ENCODE assay signal across 1 cellular context in the genomic region with DNA sequence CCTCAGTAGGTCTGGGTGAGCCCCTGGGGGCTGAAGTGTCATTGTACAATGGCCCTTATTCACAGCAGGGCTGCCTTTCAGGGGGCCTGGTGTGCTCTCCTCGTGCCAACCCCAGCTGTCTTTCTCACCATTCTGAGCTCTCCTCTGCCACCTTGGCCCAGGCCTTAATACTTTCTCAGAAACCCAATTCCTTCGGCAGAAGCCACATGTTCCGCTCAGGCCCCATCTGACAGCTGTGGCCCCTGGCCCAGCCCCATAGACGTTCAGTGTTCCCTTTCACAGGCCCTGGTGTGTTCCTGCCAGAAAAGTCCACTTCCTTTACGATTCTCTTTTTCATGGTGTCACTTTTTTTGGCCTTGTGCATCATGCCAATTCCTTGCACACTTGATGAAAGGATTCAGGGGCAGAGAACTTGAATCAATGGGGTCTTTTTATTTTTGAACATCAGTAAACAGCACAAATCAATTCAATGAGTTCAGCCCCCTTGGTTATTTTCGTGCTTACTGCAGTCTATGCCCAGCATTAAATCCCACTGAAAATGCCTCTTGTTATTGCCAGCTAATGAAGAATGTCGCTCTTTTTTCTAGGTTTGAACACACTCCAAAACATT.
TF ChIP-seq lines count a peak whose summit lies in the region.

No MANE protein-coding gene starts in this region.

TF ChIP-seq in GM23338, 12 proteins besides CTCF, POLR2A, EP300 and RAD21 (continued from another document):
- TF ChIP-seq, protein P1, sequence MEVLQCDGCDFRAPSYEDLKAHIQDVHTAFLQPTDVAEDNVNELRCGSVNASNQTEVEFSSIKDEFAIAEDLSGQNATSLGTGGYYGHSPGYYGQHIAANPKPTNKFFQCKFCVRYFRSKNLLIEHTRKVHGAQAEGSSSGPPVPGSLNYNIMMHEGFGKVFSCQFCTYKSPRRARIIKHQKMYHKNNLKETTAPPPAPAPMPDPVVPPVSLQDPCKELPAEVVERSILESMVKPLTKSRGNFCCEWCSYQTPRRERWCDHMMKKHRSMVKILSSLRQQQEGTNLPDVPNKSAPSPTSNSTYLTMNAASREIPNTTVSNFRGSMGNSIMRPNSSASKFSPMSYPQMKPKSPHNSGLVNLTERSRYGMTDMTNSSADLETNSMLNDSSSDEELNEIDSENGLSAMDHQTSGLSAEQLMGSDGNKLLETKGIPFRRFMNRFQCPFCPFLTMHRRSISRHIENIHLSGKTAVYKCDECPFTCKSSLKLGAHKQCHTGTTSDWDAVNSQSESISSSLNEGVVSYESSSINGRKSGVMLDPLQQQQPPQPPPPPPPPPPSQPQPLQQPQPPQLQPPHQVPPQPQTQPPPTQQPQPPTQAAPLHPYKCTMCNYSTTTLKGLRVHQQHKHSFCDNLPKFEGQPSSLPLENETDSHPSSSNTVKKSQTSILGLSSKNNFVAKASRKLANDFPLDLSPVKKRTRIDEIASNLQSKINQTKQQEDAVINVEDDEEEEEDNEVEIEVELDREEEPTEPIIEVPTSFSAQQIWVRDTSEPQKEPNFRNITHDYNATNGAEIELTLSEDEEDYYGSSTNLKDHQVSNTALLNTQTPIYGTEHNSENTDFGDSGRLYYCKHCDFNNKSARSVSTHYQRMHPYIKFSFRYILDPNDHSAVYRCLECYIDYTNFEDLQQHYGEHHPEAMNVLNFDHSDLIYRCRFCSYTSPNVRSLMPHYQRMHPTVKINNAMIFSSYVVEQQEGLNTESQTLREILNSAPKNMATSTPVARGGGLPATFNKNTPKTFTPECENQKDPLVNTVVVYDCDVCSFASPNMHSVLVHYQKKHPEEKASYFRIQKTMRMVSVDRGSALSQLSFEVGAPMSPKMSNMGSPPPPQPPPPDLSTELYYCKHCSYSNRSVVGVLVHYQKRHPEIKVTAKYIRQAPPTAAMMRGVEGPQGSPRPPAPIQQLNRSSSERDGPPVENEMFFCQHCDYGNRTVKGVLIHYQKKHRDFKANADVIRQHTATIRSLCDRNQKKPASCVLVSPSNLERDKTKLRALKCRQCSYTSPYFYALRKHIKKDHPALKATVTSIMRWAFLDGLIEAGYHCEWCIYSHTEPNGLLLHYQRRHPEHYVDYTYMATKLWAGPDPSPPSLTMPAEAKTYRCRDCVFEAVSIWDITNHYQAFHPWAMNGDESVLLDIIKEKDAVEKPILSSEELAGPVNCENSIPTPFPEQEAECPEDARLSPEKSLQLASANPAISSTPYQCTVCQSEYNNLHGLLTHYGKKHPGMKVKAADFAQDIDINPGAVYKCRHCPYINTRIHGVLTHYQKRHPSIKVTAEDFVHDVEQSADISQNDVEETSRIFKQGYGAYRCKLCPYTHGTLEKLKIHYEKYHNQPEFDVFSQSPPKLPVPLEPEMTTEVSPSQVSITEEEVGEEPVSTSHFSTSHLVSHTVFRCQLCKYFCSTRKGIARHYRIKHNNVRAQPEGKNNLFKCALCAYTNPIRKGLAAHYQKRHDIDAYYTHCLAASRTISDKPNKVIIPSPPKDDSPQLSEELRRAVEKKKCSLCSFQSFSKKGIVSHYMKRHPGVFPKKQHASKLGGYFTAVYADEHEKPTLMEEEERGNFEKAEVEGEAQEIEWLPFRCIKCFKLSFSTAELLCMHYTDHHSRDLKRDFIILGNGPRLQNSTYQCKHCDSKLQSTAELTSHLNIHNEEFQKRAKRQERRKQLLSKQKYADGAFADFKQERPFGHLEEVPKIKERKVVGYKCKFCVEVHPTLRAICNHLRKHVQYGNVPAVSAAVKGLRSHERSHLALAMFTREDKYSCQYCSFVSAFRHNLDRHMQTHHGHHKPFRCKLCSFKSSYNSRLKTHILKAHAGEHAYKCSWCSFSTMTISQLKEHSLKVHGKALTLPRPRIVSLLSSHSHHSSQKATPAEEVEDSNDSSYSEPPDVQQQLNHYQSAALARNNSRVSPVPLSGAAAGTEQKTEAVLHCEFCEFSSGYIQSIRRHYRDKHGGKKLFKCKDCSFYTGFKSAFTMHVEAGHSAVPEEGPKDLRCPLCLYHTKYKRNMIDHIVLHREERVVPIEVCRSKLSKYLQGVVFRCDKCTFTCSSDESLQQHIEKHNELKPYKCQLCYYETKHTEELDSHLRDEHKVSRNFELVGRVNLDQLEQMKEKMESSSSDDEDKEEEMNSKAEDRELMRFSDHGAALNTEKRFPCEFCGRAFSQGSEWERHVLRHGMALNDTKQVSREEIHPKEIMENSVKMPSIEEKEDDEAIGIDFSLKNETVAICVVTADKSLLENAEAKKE (CRISPR knock-in tag; IDR thresholded peaks at IDR 0.05), result no peak
